ENCODE assay signal across 15 cellular contexts in the genomic region with DNA sequence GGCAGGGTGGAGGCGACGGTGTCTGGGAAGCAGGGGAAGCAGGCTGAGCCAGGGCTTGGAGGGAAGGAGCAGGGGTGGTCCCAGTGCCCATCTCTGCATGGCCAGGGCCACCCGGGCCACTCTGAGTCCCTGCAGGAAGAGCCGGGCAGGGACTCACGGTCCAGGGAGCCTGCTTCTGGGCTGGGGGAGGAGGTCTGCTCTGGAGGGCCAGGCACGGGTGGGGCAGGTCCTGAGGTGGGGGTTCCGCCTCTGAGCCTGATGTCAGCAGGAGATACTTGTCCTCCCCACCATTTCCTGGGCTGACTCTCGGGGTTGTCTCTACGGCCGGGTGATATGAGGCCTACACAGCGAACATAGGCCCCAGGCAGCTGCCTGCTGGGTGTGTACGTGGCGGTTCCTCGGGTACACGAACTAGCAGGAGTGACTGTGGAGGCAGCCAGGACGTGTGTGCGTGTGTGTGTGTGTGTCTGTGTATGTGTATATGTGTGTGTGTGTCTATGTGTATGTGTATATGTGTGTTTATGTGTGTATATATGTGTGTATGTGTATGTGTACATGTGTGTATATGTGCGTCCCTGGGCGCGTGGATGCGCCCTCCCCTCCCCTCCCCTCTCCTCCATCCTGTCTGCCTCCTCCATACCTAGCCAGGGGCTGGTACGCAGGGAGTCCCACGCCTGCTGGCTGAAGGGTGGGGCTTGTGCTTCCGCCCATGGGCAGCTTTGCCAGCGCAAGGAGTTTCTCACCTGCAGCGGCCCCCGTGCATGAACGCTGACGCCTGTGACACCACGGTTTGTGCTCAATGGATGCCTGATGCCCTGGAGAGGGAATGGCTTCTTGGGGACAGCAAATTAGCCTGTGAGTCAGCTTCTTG.
"Had no signal": no experiment of that assay in that cellular context is flagged by ENCODE, and none has a peak within 500 bp of the region (broad histone marks: within the 10 kb centered on the region; RNA-seq: fewer than 3 reads in every experiment).

No MANE protein-coding gene starts in this region.

- FAIRE-seq: islet of Langerhans had no signal

- H3K4me1 ChIP-seq: body of pancreas, esophagus squamous epithelium, prostate gland, right atrium auricular region, stomach, testis had no signal

- DNase-seq: activated CD4-positive, CD25-positive, alpha-beta regulatory T cell treated with anti-CD3 and anti-CD28 coated beads, Interleukin-2, amount 50 U/mL, for 72 hours; activated naive CD4-positive, alpha-beta T cell; activated naive CD8-positive, alpha-beta T cell treated with anti-CD3 and anti-CD28 coated beads, Interleukin-2, amount 10 ng/mL, durations not matched to agents 7 days and 5 days; body of pancreas; dermis blood vessel endothelial cell; effector memory CD8-positive, alpha-beta T cell; esophagus squamous epithelium; stomach; T-helper 1 cell; T-helper 9 cell; testis had no signal

- H3K36me3 ChIP-seq: prostate gland, right atrium auricular region had no signal

- H3K27me3 ChIP-seq: body of pancreas, esophagus squamous epithelium, right atrium auricular region, stomach, testis had no signal

- H3K27ac ChIP-seq: body of pancreas, esophagus squamous epithelium, prostate gland, right atrium auricular region, stomach, testis had no signal

- ATAC-seq: body of pancreas; effector memory CD8-positive, alpha-beta T cell had no signal

- H3K4me3 ChIP-seq: body of pancreas, esophagus squamous epithelium, lung, prostate gland, right atrium auricular region, stomach, testis had no signal

- H3K9me3 ChIP-seq: prostate gland, testis had no signal
